ENCODE assay signal across 8 cellular contexts in genomic region chr12:1830981-1831930, GRCh38. TPM values are rescaled to one million over a fixed set of nuclear protein-coding genes. Genes with fewer than 3 reads are reported as not detected.
DNase-seq lines count a peak whose midpoint lies in the region; ATAC-seq and TF ChIP-seq lines count a peak whose summit lies in the region.

No MANE protein-coding gene starts in this region.

- H2AFZ ChIP-seq in DND-41 (ENCODE audit: low read depth, low read length) = no peak overlapping the region

- DNase-seq in DND-41 (peak; percentile 23), NCI-H2029 treated with DMSO at 0.1 percent for 48 hours (lab: John Stamatoyannopoulos, UW) (peak; percentile 57), epidermal melanocyte (ENCODE audit: insufficient read length, low spot score) (peak; percentile 64), activated gamma-delta T cell treated with Interleukin-2 at 50 U/mL for 16 hours (no peak), cortex of kidney (lab: John Stamatoyannopoulos, UW) (no peak), NCI-H774 (lab: John Stamatoyannopoulos, UW) (no peak)
- peak in 1 of 9 donors; percentile 11 for DNase-seq in naive thymus-derived CD4-positive, alpha-beta T cell

- POLR2A ChIA-PET in naive thymus-derived CD4-positive, alpha-beta T cell (lab: Charles Lee) = no interaction called here

- no peak overlapping the region for H3K27ac Mint-ChIP-seq in naive thymus-derived CD4-positive, alpha-beta T cell

- H3K4me1 Mint-ChIP-seq in naive thymus-derived CD4-positive, alpha-beta T cell = peaks cover 0 to 3% (median 0%) of the 10 kb centered on the region in 7 donors

- H3K4me2 ChIP-seq in DND-41 (ENCODE audit: insufficient read depth, low read length) = no peak overlapping the region

- H4K20me1 ChIP-seq in DND-41 (ENCODE audit: insufficient read depth, low read length) = 0 out of 2 replicates have a peak, but pooled peaks cover 4% of the 10 kb centered on the region

- H3K4me3 Mint-ChIP-seq in naive thymus-derived CD4-positive, alpha-beta T cell = no peak overlapping the region

- H3K27ac ChIP-seq in DND-41 (ENCODE audit: low read length) = no peak overlapping the region
- H3K27ac ChIP-seq in naive thymus-derived CD4-positive, alpha-beta T cell (ENCODE audit: low read depth, low read length) = no peak overlapping the region

- no peaks in the 10 kb centered on the region for H3K27me3 ChIP-seq in DND-41 (ENCODE audit: insufficient read depth, low read length, poor library complexity)
- H3K27me3 ChIP-seq in naive thymus-derived CD4-positive, alpha-beta T cell (ENCODE audit: control insufficient read depth in 2 of 2, insufficient read depth in 2 of 2, low read length in 2 of 2) = peaks cover 0 to 5% of the 10 kb centered on the region in 2 donors

- no peaks in the 10 kb centered on the region for H3K9me3 ChIP-seq in DND-41 (ENCODE audit: insufficient read depth, low read length, severe bottlenecking)
- H3K9me3 ChIP-seq in naive thymus-derived CD4-positive, alpha-beta T cell (ENCODE audit: control insufficient read depth in 2 of 3, low read length in 3 of 3) = no peaks in the 10 kb centered on the region

- intact Hi-C loops in naive thymus-derived CD4-positive, alpha-beta T cell (cut with micrococcal nuclease) = no loop called here

- H3K4me1 ChIP-seq in DND-41 (ENCODE audit: insufficient read depth, low read length) = no peaks in the 10 kb centered on the region
- no peaks in the 10 kb centered on the region for H3K4me1 ChIP-seq in naive thymus-derived CD4-positive, alpha-beta T cell (ENCODE audit: control insufficient read depth in 2 of 2, insufficient read depth in 2 of 2, low read length in 2 of 2)

- H3K79me2 ChIP-seq in DND-41 (ENCODE audit: insufficient read depth, low read length) = no peaks in the 10 kb centered on the region

- H3K36me3 ChIP-seq in DND-41 (ENCODE audit: insufficient read depth, low read length) = no peaks in the 10 kb centered on the region
- no peaks in the 10 kb centered on the region for H3K36me3 ChIP-seq in naive thymus-derived CD4-positive, alpha-beta T cell (ENCODE audit: control insufficient read depth in 2 of 3, insufficient read depth in 3 of 3, low read length in 3 of 3)

- ATAC-seq in DND-41 (ENCODE audit: insufficient read depth, low read depth) = peak; percentile 39; the same call in 1 of the 3 replicates
- ATAC-seq in naive thymus-derived CD4-positive, alpha-beta T cell = peak; percentile 51
- no peak for ATAC-seq in GM21723 (IDR thresholded peaks at IDR 0.05; ENCODE audit: unreplicated experiment)

- CTCF ChIA-PET in naive thymus-derived CD4-positive, alpha-beta T cell (lab: Charles Lee) = no interaction called here

- H3K4me3 ChIP-seq in DND-41 (ENCODE audit: low read depth in 1 of 2, low read length in 2 of 2) = no peak overlapping the region
- no peak overlapping the region for H3K4me3 ChIP-seq in naive thymus-derived CD4-positive, alpha-beta T cell (ENCODE audit: low read length)

- no peaks in the 10 kb centered on the region for H3K9me3 Mint-ChIP-seq in naive thymus-derived CD4-positive, alpha-beta T cell

- no peak overlapping the region for H3K9ac ChIP-seq in DND-41 (ENCODE audit: low read depth, low read length)

- no peak for TF ChIP-seq CTCF in DND-41 (IDR thresholded peaks at IDR 0.05; ENCODE audit: borderline replicate concordance, extremely low read depth, low read length, poor library complexity, severe bottlenecking)

- H3K27me3 Mint-ChIP-seq in naive thymus-derived CD4-positive, alpha-beta T cell = peaks cover 18 to 35% (median 28%) of the 10 kb centered on the region in 5 donors

- H3K36me3 Mint-ChIP-seq in naive thymus-derived CD4-positive, alpha-beta T cell = no peaks in the 10 kb centered on the region

RNA-seq across cellular contexts. Expression of gene LRTM2, which starts 10.9 kb away (rescaled TPM):
- under 1 TPM in 1 of 5 experiments, not detected in 4; 0.12 TPM for total RNA-seq in naive thymus-derived CD4-positive, alpha-beta T cell
- polyA plus RNA-seq in naive thymus-derived CD4-positive, alpha-beta T cell = not detected

Comparison
In these comparisons a context has a peak if more than half of its experiments do, and no peak if none do; other contexts are left out.
1. DNase-seq: peak in DND-41 (single experiment), NCI-H2029 treated with DMSO at 0.1 percent for 48 hours (single experiment) and epidermal melanocyte (single experiment); none in activated gamma-delta T cell treated with Interleukin-2 at 50 U/mL for 16 hours (single experiment), cortex of kidney (single experiment) and NCI-H774 (single experiment).